9 cellular contexts compared by ENCODE assay signal in genomic region chr7:144818516-144818915, GRCh38. TPM values are rescaled to one million over a fixed set of nuclear protein-coding genes. Genes with fewer than 3 reads are reported as not detected.
DNase-seq lines count a peak whose midpoint lies in the region; ATAC-seq and TF ChIP-seq lines count a peak whose summit lies in the region.
"Had no signal": no experiment of that assay in that cellular context is flagged by ENCODE, and none has a peak within 500 bp of the region (broad histone marks: within the 10 kb centered on the region; RNA-seq: fewer than 3 reads in every experiment).

No MANE protein-coding gene starts in this region.

- H2AK5ac ChIP-seq in H9 (ENCODE audit: insufficient read length, low read length) = no peak overlapping the region

- H3K9me3 Mint-ChIP-seq in stimulated activated naive B cell treated with anti-CD40 and anti-IgM and Interleukin-4, amounts not matched to agents 10 μg/mL and 1 μg/mL and 100 μg/mL, for 72 hours = no peaks in the 10 kb centered on the region
- no peaks in the 10 kb centered on the region for H3K9me3 Mint-ChIP-seq in H9

- no peak overlapping the region for H2BK120ac ChIP-seq in H9 (ENCODE audit: low read depth, low read length, poor library complexity, severe bottlenecking)

- no peak overlapping the region for H4K5ac ChIP-seq in H9 (ENCODE audit: insufficient read length, low read depth, low read length)

- H3K9ac ChIP-seq in H9 (ENCODE audit: extremely low read depth, insufficient read length, low read length) = no peak overlapping the region

- no peak overlapping the region for H3K14ac ChIP-seq in H9 (ENCODE audit: insufficient read depth, low read length)

- no peaks in the 10 kb centered on the region for H3K79me1 ChIP-seq in H9 (ENCODE audit: insufficient read depth, low read depth, low read length, poor library complexity, severe bottlenecking)

- H3K4ac ChIP-seq in H9 (ENCODE audit: low read depth, low read length) = no peak overlapping the region

- DNase-seq in NCI-H82 (lab: John Stamatoyannopoulos, UW) (peak; percentile 8), NCI-H82 treated with DMSO at 0.1 percent for 48 hours (lab: John Stamatoyannopoulos, UW; ENCODE audit: unreplicated experiment) (no peak), H9 (no peak), DMS114 treated with DMSO at 0.1 percent for 48 hours (lab: John Stamatoyannopoulos, UW; ENCODE audit: unreplicated experiment) (no peak), NCI-H1436 (lab: John Stamatoyannopoulos, UW) (no peak)
- DNase-seq in activated naive CD4-positive, alpha-beta T cell treated with Interleukin-2 at 50 U/mL for 16 hours = peak; percentile 44
- DNase-seq in stimulated activated naive B cell treated with anti-CD40 and anti-IgM and Interleukin-4, amounts not matched to agents 10 μg/mL and 1 μg/mL and 100 μg/mL, for 72 hours = peak; percentile 28

- no peak overlapping the region for H2BK5ac ChIP-seq in H9 (ENCODE audit: insufficient read length, low read length)

- H3K4me1 Mint-ChIP-seq in stimulated activated naive B cell treated with anti-CD40 and anti-IgM and Interleukin-4, amounts not matched to agents 10 μg/mL and 1 μg/mL and 100 μg/mL, for 72 hours = peaks cover 38 to 53% of the 10 kb centered on the region in 2 donors
- peaks cover 2 to 11% of the 10 kb centered on the region in 2 experiments; a peak in 3 of 4 replicates for H3K4me1 Mint-ChIP-seq in H9

- no peak overlapping the region for H3K4me2 ChIP-seq in H9 (ENCODE audit: insufficient read depth, insufficient read length, low read length)
- H3K4me2 ChIP-seq: A549 had no signal

- H3K9me3 ChIP-seq in H9 (ENCODE audit: control insufficient read depth, low read depth, low read length) = no peaks in the 10 kb centered on the region
- H3K9me3 ChIP-seq: A549 had no signal

- H3K23me2 ChIP-seq in H9 (ENCODE audit: insufficient read length, low read depth, low read length, poor library complexity, severe bottlenecking) = no peaks in the 10 kb centered on the region

- TF ChIP-seq CTCF in H9 (conservative IDR thresholded peaks at IDR 0.05) = no peak

- H4K91ac ChIP-seq in H9 (ENCODE audit: insufficient read length, low read depth, low read length) = no peak overlapping the region

- no peak overlapping the region for H3K18ac ChIP-seq in H9 (ENCODE audit: insufficient read length, low read depth, low read length)

- H2AFZ ChIP-seq in H9 (ENCODE audit: low read length) = no peak overlapping the region

- no peak overlapping the region for H3K27ac ChIP-seq in H9 (ENCODE audit: insufficient read length, low read depth, low read length)
- H3K27ac ChIP-seq: A549 had no signal

- no peaks in the 10 kb centered on the region for H3K27me3 ChIP-seq in H9 (ENCODE audit: insufficient read depth, low read length)

- no peak overlapping the region for H2BK12ac ChIP-seq in H9 (ENCODE audit: insufficient read length, low read depth, low read length)

- no peak overlapping the region for H4K8ac ChIP-seq in H9 (replicated peaks; ENCODE audit: insufficient read length, low read depth, low read length)

- peak; percentile 69 for ATAC-seq in HG03342 (IDR thresholded peaks at IDR 0.05; ENCODE audit: unreplicated experiment)
- peak; percentile 81 to 87 for ATAC-seq in stimulated activated naive B cell treated with anti-CD40 and anti-IgM and Interleukin-4, amounts not matched to agents 10 μg/mL and 1 μg/mL and 100 μg/mL, for 72 hours (replicated peaks)
- ATAC-seq: A549 had no signal

- no peak overlapping the region for H3K56ac ChIP-seq in H9 (ENCODE audit: insufficient read length, low read depth, low read length)

- H3K27ac Mint-ChIP-seq in stimulated activated naive B cell treated with anti-CD40 and anti-IgM and Interleukin-4, amounts not matched to agents 10 μg/mL and 1 μg/mL and 100 μg/mL, for 72 hours = peak overlapping the region; percentile 57
- no peak overlapping the region for H3K27ac Mint-ChIP-seq in H9

- no peak overlapping the region for H3K23ac ChIP-seq in H9 (ENCODE audit: insufficient read length, low read depth, low read length)

- H3K27me3 Mint-ChIP-seq in stimulated activated naive B cell treated with anti-CD40 and anti-IgM and Interleukin-4, amounts not matched to agents 10 μg/mL and 1 μg/mL and 100 μg/mL, for 72 hours = no peaks in the 10 kb centered on the region
- no peaks in the 10 kb centered on the region for H3K27me3 Mint-ChIP-seq in H9 (ENCODE audit: low read depth)

- H3K79me2 ChIP-seq in H9 (ENCODE audit: insufficient read depth, low read length) = no peaks in the 10 kb centered on the region

- no peak overlapping the region for H2BK20ac ChIP-seq in H9 (ENCODE audit: low read depth, low read length, poor library complexity, severe bottlenecking)

- no peak overlapping the region for H3T11ph ChIP-seq in H9 (ENCODE audit: low read length)

- no peak overlapping the region for H2BK15ac ChIP-seq in H9 (ENCODE audit: low read depth, low read length)

- peaks cover 0 to 3% of the 10 kb centered on the region in 2 donors for H3K36me3 Mint-ChIP-seq in stimulated activated naive B cell treated with anti-CD40 and anti-IgM and Interleukin-4, amounts not matched to agents 10 μg/mL and 1 μg/mL and 100 μg/mL, for 72 hours
- no peaks in the 10 kb centered on the region for H3K36me3 Mint-ChIP-seq in H9 (ENCODE audit: insufficient read depth in 1 of 3, low read depth in 3 of 3)

- peak overlapping the region; percentile 1 to 36 for H3K4me3 Mint-ChIP-seq in stimulated activated naive B cell treated with anti-CD40 and anti-IgM and Interleukin-4, amounts not matched to agents 10 μg/mL and 1 μg/mL and 100 μg/mL, for 72 hours
- no peak overlapping the region for H3K4me3 Mint-ChIP-seq in H9

- no CpG with 5 or more reads among the region's 4 CpGs for WGBS in H9 (ENCODE audit: extremely low coverage, insufficient read length, low lambda C conversion rate)

- no peaks in the 10 kb centered on the region for H4K20me1 ChIP-seq in H9 (ENCODE audit: control insufficient read depth, insufficient read depth, insufficient read length)

- no peaks in the 10 kb centered on the region for H3K4me1 ChIP-seq in H9 (ENCODE audit: insufficient read depth, low read length)
- H3K4me1 ChIP-seq: A549 had no signal

RNA-seq across cellular contexts. Expression of gene TPK1, which starts 17.3 kb away (rescaled TPM):
- 3.1 and 4.2 TPM in 2 replicates for total RNA-seq in H9 (2021)

Comparison
In these comparisons a context has a peak if more than half of its experiments do, and no peak if none do; other contexts are left out.
1. DNase-seq: peak in NCI-H82 (single experiment), activated naive CD4-positive, alpha-beta T cell treated with Interleukin-2 at 50 U/mL for 16 hours (single experiment) and stimulated activated naive B cell treated with anti-CD40 and anti-IgM and Interleukin-4, amounts not matched to agents 10 μg/mL and 1 μg/mL and 100 μg/mL, for 72 hours (single experiment); none in NCI-H82 treated with DMSO at 0.1 percent for 48 hours (single experiment), H9 (single experiment), DMS114 treated with DMSO at 0.1 percent for 48 hours (single experiment) and NCI-H1436 (single experiment).
2. H3K4me3 Mint-ChIP-seq: peak in stimulated activated naive B cell treated with anti-CD40 and anti-IgM and Interleukin-4, amounts not matched to agents 10 μg/mL and 1 μg/mL and 100 μg/mL, for 72 hours (2 of 2); none in H9 (0 of 2).